15 cellular contexts compared by ENCODE assay signal in genomic region chr3:123520656-123521055, GRCh38.
"Had no signal": no experiment of that assay in that cellular context is flagged by ENCODE, and none has a peak within 500 bp of the region (broad histone marks: within the 10 kb centered on the region; RNA-seq: fewer than 3 reads in every experiment).

No MANE protein-coding gene starts in this region.

- DNase-seq: activated CD4-positive, alpha-beta T cell treated with anti-CD3 and anti-CD28 coated beads, Interleukin-2, amount 50 U/mL, for 48 hours; activated CD8-positive, alpha-beta memory T cell treated with anti-CD3 and anti-CD28 coated beads, Interleukin-2, amount 10 ng/mL, durations not matched to agents 7 days and 5 days; activated effector memory CD4-positive, alpha-beta T cell treated with anti-CD3 and anti-CD28 coated beads, Interleukin-2, amount 50 U/mL, for 16 hours; activated T-cell treated with anti-CD3 and anti-CD28 coated beads, Interleukin-2, amount 50 U/mL, for 24 hours; central memory CD4-positive, alpha-beta T cell; endodermal cell; glutamatergic neuron; immature natural killer cell; left cardiac atrium; nephron progenitor cell; stimulated activated CD4-positive, alpha-beta T cell treated with anti-CD3 and anti-CD28 coated beads, Interleukin-4, amount 100 ng/mL, for 24 hours; stimulated activated naive CD8-positive, alpha-beta T cell treated with anti-CD3 and anti-CD28 coated beads, Interleukin-15, amount 100 ng/mL, for 72 hours; T-helper 2 cell; thyroid gland had no signal

- H3K27ac ChIP-seq: thyroid gland had no signal

- H3K9me3 ChIP-seq: thyroid gland had no signal

- ATAC-seq: activated CD8-positive, alpha-beta memory T cell treated with anti-CD3 and anti-CD28 coated beads, Interleukin-2, amount 10 ng/mL, durations not matched to agents 7 days and 5 days; stimulated activated naive CD8-positive, alpha-beta T cell treated with anti-CD3 and anti-CD28 coated beads, Interleukin-15, amount 100 ng/mL, for 72 hours had no signal

- H3K4me3 ChIP-seq: lung, thyroid gland had no signal

- H3K27ac Mint-ChIP-seq: activated CD8-positive, alpha-beta memory T cell treated with anti-CD3 and anti-CD28 coated beads, Interleukin-2, amount 10 ng/mL, durations not matched to agents 7 days and 5 days; activated T-cell treated with anti-CD3 and anti-CD28 coated beads, Interleukin-2, amount 50 U/mL, for 24 hours; endodermal cell; nephron progenitor cell; stimulated activated naive CD8-positive, alpha-beta T cell treated with anti-CD3 and anti-CD28 coated beads, Interleukin-15, amount 100 ng/mL, for 72 hours had no signal

- H3K27me3 ChIP-seq: thyroid gland had no signal

- H3K27me3 Mint-ChIP-seq: activated CD8-positive, alpha-beta memory T cell treated with anti-CD3 and anti-CD28 coated beads, Interleukin-2, amount 10 ng/mL, durations not matched to agents 7 days and 5 days; activated T-cell treated with anti-CD3 and anti-CD28 coated beads, Interleukin-2, amount 50 U/mL, for 24 hours; stimulated activated naive CD8-positive, alpha-beta T cell treated with anti-CD3 and anti-CD28 coated beads, Interleukin-15, amount 100 ng/mL, for 72 hours had no signal

- H3K9me3 Mint-ChIP-seq: activated T-cell treated with anti-CD3 and anti-CD28 coated beads, Interleukin-2, amount 50 U/mL, for 24 hours; endodermal cell; immature natural killer cell; nephron progenitor cell; stimulated activated naive CD8-positive, alpha-beta T cell treated with anti-CD3 and anti-CD28 coated beads, Interleukin-15, amount 100 ng/mL, for 72 hours had no signal

- H3K36me3 ChIP-seq: thyroid gland had no signal

- H3K4me3 Mint-ChIP-seq: activated CD8-positive, alpha-beta memory T cell treated with anti-CD3 and anti-CD28 coated beads, Interleukin-2, amount 10 ng/mL, durations not matched to agents 7 days and 5 days; activated T-cell treated with anti-CD3 and anti-CD28 coated beads, Interleukin-2, amount 50 U/mL, for 24 hours; endodermal cell; immature natural killer cell; nephron progenitor cell; stimulated activated naive CD8-positive, alpha-beta T cell treated with anti-CD3 and anti-CD28 coated beads, Interleukin-15, amount 100 ng/mL, for 72 hours had no signal
